ENCODE assay signal across 8 cellular contexts in genomic region chr1:245156041-245156735, GRCh38. TPM values are rescaled to one million over a fixed set of nuclear protein-coding genes. Genes with fewer than 3 reads are reported as not detected.
A peak's percentile ranks its signal among the peaks of the same experiment; 100 is the strongest.
DNase-seq lines count a peak whose midpoint lies in the region; ATAC-seq and TF ChIP-seq lines count a peak whose summit lies in the region.

No MANE protein-coding gene starts in this region.

- H3K4me1 Mint-ChIP-seq in activated CD4-positive, alpha-beta memory T cell treated with anti-CD3 and anti-CD28 coated beads, Interleukin-2, amount 10 ng/mL, durations not matched to agents 7 days and 5 days: peaks cover 26% of the 10 kb centered on the region

- peak overlapping the region; percentile 55 for H3K4me3 ChIP-seq in ectodermal cell (ENCODE audit: insufficient read depth, low read depth, low read length)
- peak overlapping the region; percentile 54 for H3K4me3 ChIP-seq in lung

- peak in 12 of 14 donors; percentile 14 to 86 (median 35) for DNase-seq in C1 segment of cervical spinal cord (lab: John Stamatoyannopoulos, UW)
- DNase-seq in NCI-H69 (lab: John Stamatoyannopoulos, UW): peak; percentile 97
- DNase-seq in activated CD4-positive, alpha-beta memory T cell treated with anti-CD3 and anti-CD28 coated beads, Interleukin-2, amount 10 ng/mL, durations not matched to agents 7 days and 5 days: peak; percentile 83
- peak; percentile 87 for DNase-seq in lung (ENCODE audit: low spot score)
- DNase-seq in stimulated activated CD4-positive, alpha-beta T cell treated with anti-CD3 and anti-CD28 coated beads, TNF-alpha, amount 100 ng/mL, for 1 hour (ENCODE audit: low read depth in 3 of 3, low spot score in 1 of 3): peak in 2 of 3 donors; percentile 36 to 65

- H3K27ac ChIP-seq in ectodermal cell (ENCODE audit: insufficient read depth, low read depth, low read length, poor library complexity, severe bottlenecking) (no peak overlapping the region), lung (ENCODE audit: low read depth in 1 of 2, low read length in 1 of 2) (peak overlapping the region in 1 of 2 donors; percentile 73)

- peak; percentile 45 for TF ChIP-seq CTCF in lung (IDR thresholded peaks at IDR 0.05; ENCODE audit: control extremely low read depth, extremely low read depth)

- POLR2A ChIA-PET in activated CD4-positive, alpha-beta memory T cell treated with anti-CD3 and anti-CD28 coated beads, Interleukin-2, amount 10 ng/mL, durations not matched to agents 7 days and 5 days (lab: Charles Lee): no interaction called here

- no peaks in the 10 kb centered on the region for H3K36me3 Mint-ChIP-seq in activated CD4-positive, alpha-beta memory T cell treated with anti-CD3 and anti-CD28 coated beads, Interleukin-2, amount 10 ng/mL, durations not matched to agents 7 days and 5 days (ENCODE audit: low read depth)

- WGBS in ectodermal cell, 2 experiments: 0 to 1% methylated on average over 74 of the region's 74 CpGs
- 0 to 1% methylated on average over 54 to 74 of the region's 74 CpGs for WGBS in lung, 2 donors

- H3K4me1 ChIP-seq in ectodermal cell (ENCODE audit: control insufficient read depth, insufficient read depth, low read length): peaks cover 6% of the 10 kb centered on the region
- H3K4me1 ChIP-seq in lung (ENCODE audit: control insufficient read depth in 2 of 2, insufficient read depth in 2 of 2, low read length in 2 of 2): peaks cover 0 to 16% of the 10 kb centered on the region in 2 donors

- no peak overlapping the region for H3K27ac Mint-ChIP-seq in activated CD4-positive, alpha-beta memory T cell treated with anti-CD3 and anti-CD28 coated beads, Interleukin-2, amount 10 ng/mL, durations not matched to agents 7 days and 5 days

- H3K27me3 ChIP-seq in ectodermal cell (ENCODE audit: control insufficient read depth, insufficient read depth, low read length, poor library complexity, severe bottlenecking) (peaks cover 59% of the 10 kb centered on the region), lung (ENCODE audit: control insufficient read depth, insufficient read depth) (no peaks in the 10 kb centered on the region)

- peak; percentile 89 for ATAC-seq in GM19395 (IDR thresholded peaks at IDR 0.05; ENCODE audit: unreplicated experiment)
- peak; percentile 88 for ATAC-seq in HG03469 (IDR thresholded peaks at IDR 0.05; ENCODE audit: unreplicated experiment)
- peak; percentile 89 for ATAC-seq in lung (ENCODE audit: insufficient read depth, low FRiP score)

- peak overlapping the region; percentile 72 for H3K4me3 Mint-ChIP-seq in activated CD4-positive, alpha-beta memory T cell treated with anti-CD3 and anti-CD28 coated beads, Interleukin-2, amount 10 ng/mL, durations not matched to agents 7 days and 5 days

- CTCF ChIA-PET in activated CD4-positive, alpha-beta memory T cell treated with anti-CD3 and anti-CD28 coated beads, Interleukin-2, amount 10 ng/mL, durations not matched to agents 7 days and 5 days (lab: Charles Lee): interaction anchor here (0.5 to 1.7 kb wide), 14 partner anchors 11 to 847 kb away, joined by 3 to 7 read pairs (median 3); partner anchors contain the start of gene HNRNPU

- peaks cover 63% of the 10 kb centered on the region for H3K27me3 Mint-ChIP-seq in activated CD4-positive, alpha-beta memory T cell treated with anti-CD3 and anti-CD28 coated beads, Interleukin-2, amount 10 ng/mL, durations not matched to agents 7 days and 5 days

- H3K36me3 ChIP-seq in ectodermal cell (ENCODE audit: control insufficient read depth, insufficient read depth, low read length) (no peaks in the 10 kb centered on the region), lung (ENCODE audit: control insufficient read depth in 2 of 2, insufficient read depth in 2 of 2, low read length in 2 of 2) (no peaks in the 10 kb centered on the region)

- no peaks in the 10 kb centered on the region for H3K9me3 Mint-ChIP-seq in activated CD4-positive, alpha-beta memory T cell treated with anti-CD3 and anti-CD28 coated beads, Interleukin-2, amount 10 ng/mL, durations not matched to agents 7 days and 5 days

- H3K9me3 ChIP-seq in ectodermal cell (ENCODE audit: control insufficient read depth, low read length) (no peaks in the 10 kb centered on the region), lung (ENCODE audit: control insufficient read depth in 2 of 2, insufficient read depth in 1 of 2, low read length in 1 of 2) (no peaks in the 10 kb centered on the region)

RNA-seq across cellular contexts. Expression of gene KIF26B, which starts 1.4 kb away (rescaled TPM):
- total RNA-seq in activated CD4-positive, alpha-beta memory T cell treated with anti-CD3 and anti-CD28 coated beads, Interleukin-2, amount 10 ng/mL, durations not matched to agents 7 days and 5 days: not detected
- polyA plus RNA-seq in ectodermal cell (2013, experiment 1 of 4): 0.78 TPM
- 1.1 TPM for polyA plus RNA-seq in ectodermal cell (2013, experiment 2 of 4)
- 0.85 TPM for polyA plus RNA-seq in ectodermal cell (2013, experiment 3 of 4)
- 0.81 TPM for polyA plus RNA-seq in ectodermal cell (2013, experiment 4 of 4)
- 1 to 10 TPM; 2.7 to 6.7 TPM for total RNA-seq in lung
- polyA plus RNA-seq in lung: 1 to 10 TPM in 1 of 2 donors, under 1 TPM in 1; 0.61 to 1.7 TPM

Comparison
In these comparisons a context has a peak if more than half of its experiments do, and no peak if none do; other contexts are left out.
1. DNase-seq: peak in every context shown above with its lines; median percentile 97 in NCI-H69; 87 in lung; 83 in activated CD4-positive, alpha-beta memory T cell treated with anti-CD3 and anti-CD28 coated beads, Interleukin-2, amount 10 ng/mL, durations not matched to agents 7 days and 5 days; 50 in stimulated activated CD4-positive, alpha-beta T cell treated with anti-CD3 and anti-CD28 coated beads, TNF-alpha, amount 100 ng/mL, for 1 hour; 35 in C1 segment of cervical spinal cord.